Comparison of ENCODE assay signal across 9 cellular contexts in genomic region chr20:4898282-4898681, GRCh38.
A peak's percentile ranks its signal among the peaks of the same experiment; 100 is the strongest.
DNase-seq lines count a peak whose midpoint lies in the region; ATAC-seq and TF ChIP-seq lines count a peak whose summit lies in the region.
"Had no signal": no experiment of that assay in that cellular context is flagged by ENCODE, and none has a peak within 500 bp of the region (broad histone marks: within the 10 kb centered on the region; RNA-seq: fewer than 3 reads in every experiment).

No MANE protein-coding gene starts in this region.

- intact Hi-C loops in activated CD4-positive, alpha-beta memory T cell treated with anti-CD3 and anti-CD28 coated beads for 36 hours (cut with micrococcal nuclease): no loop called here

- peaks cover 24% of the 10 kb centered on the region for H3K36me3 Mint-ChIP-seq in stimulated activated effector memory CD8-positive, alpha-beta T cell treated with anti-CD3 and anti-CD28 coated beads, Interleukin-12 subunit alpha, Interleukin-12 subunit beta, amount 100 ng/mL, for 72 hours
- H3K36me3 Mint-ChIP-seq in activated CD4-positive, alpha-beta memory T cell treated with anti-CD3 and anti-CD28 coated beads for 36 hours: peaks cover 23% of the 10 kb centered on the region

- no peaks in the 10 kb centered on the region for H3K9me3 Mint-ChIP-seq in stimulated activated effector memory CD8-positive, alpha-beta T cell treated with anti-CD3 and anti-CD28 coated beads, Interleukin-12 subunit alpha, Interleukin-12 subunit beta, amount 100 ng/mL, for 72 hours
- H3K9me3 Mint-ChIP-seq in activated CD4-positive, alpha-beta memory T cell treated with anti-CD3 and anti-CD28 coated beads for 36 hours: no peaks in the 10 kb centered on the region

- TF ChIP-seq CTCF in HFF-Myc (IDR thresholded peaks at IDR 0.05; ENCODE audit: low read depth, low read length, missing control alignments): no peak

- no peak for ATAC-seq in stimulated activated effector memory CD8-positive, alpha-beta T cell treated with anti-CD3 and anti-CD28 coated beads, Interleukin-12 subunit alpha, Interleukin-12 subunit beta, amount 100 ng/mL, for 72 hours
- no peak for ATAC-seq in GM21423 (IDR thresholded peaks at IDR 0.05; ENCODE audit: unreplicated experiment)
- ATAC-seq in stimulated activated naive CD8-positive, alpha-beta T cell treated with anti-CD3 and anti-CD28 coated beads, Interleukin-15, Interleukin-2, amounts not matched to agents 100 U/mL and 50 U/mL, for 24 hours: no peak

- no peaks in the 10 kb centered on the region for H3K27me3 Mint-ChIP-seq in activated CD4-positive, alpha-beta memory T cell treated with anti-CD3 and anti-CD28 coated beads for 36 hours

- POLR2A ChIA-PET in activated CD4-positive, alpha-beta memory T cell treated with anti-CD3 and anti-CD28 coated beads for 36 hours (lab: Charles Lee): no interaction called here

- H3K27ac Mint-ChIP-seq in stimulated activated effector memory CD8-positive, alpha-beta T cell treated with anti-CD3 and anti-CD28 coated beads, Interleukin-12 subunit alpha, Interleukin-12 subunit beta, amount 100 ng/mL, for 72 hours: peak overlapping the region; percentile 80
- H3K27ac Mint-ChIP-seq in activated CD4-positive, alpha-beta memory T cell treated with anti-CD3 and anti-CD28 coated beads for 36 hours: no peak overlapping the region

- DNase-seq in HFF-Myc (ENCODE audit: extremely low read depth, low read depth) (peak; percentile 21), amniotic stem cell (lab: John Stamatoyannopoulos, UW) (peak; percentile 5), hepatic stellate cell (ENCODE audit: low spot score) (peak; percentile 76), NCI-H2227 treated with DMSO at 0.1 percent for 48 hours (lab: John Stamatoyannopoulos, UW) (no peak)
- no peak for DNase-seq in stimulated activated effector memory CD8-positive, alpha-beta T cell treated with anti-CD3 and anti-CD28 coated beads, Interleukin-12 subunit alpha, Interleukin-12 subunit beta, amount 100 ng/mL, for 72 hours (ENCODE audit: low spot score in 2 of 2)
- no peak for DNase-seq in activated CD4-positive, alpha-beta memory T cell treated with anti-CD3 and anti-CD28 coated beads for 36 hours
- no peak for DNase-seq in stimulated activated naive CD8-positive, alpha-beta T cell treated with anti-CD3 and anti-CD28 coated beads, Interleukin-15, Interleukin-2, amounts not matched to agents 100 U/mL and 50 U/mL, for 24 hours
- DNase-seq: activated gamma-delta T cell had no signal

- no peak overlapping the region for H3K4me3 Mint-ChIP-seq in stimulated activated effector memory CD8-positive, alpha-beta T cell treated with anti-CD3 and anti-CD28 coated beads, Interleukin-12 subunit alpha, Interleukin-12 subunit beta, amount 100 ng/mL, for 72 hours
- no peak overlapping the region for H3K4me3 Mint-ChIP-seq in activated CD4-positive, alpha-beta memory T cell treated with anti-CD3 and anti-CD28 coated beads for 36 hours

- H3K4me1 Mint-ChIP-seq in stimulated activated effector memory CD8-positive, alpha-beta T cell treated with anti-CD3 and anti-CD28 coated beads, Interleukin-12 subunit alpha, Interleukin-12 subunit beta, amount 100 ng/mL, for 72 hours: peaks cover 44% of the 10 kb centered on the region
- H3K4me1 Mint-ChIP-seq in activated CD4-positive, alpha-beta memory T cell treated with anti-CD3 and anti-CD28 coated beads for 36 hours (ENCODE audit: low read depth): no peaks in the 10 kb centered on the region

- CTCF ChIA-PET in activated CD4-positive, alpha-beta memory T cell treated with anti-CD3 and anti-CD28 coated beads for 36 hours (lab: Charles Lee): interaction anchor here (1.0 to 1.2 kb wide), 3 partner anchors 8 to 159 kb away, joined by 3 read pairs; no protein-coding TSS in a partner anchor

- H3K4me3 ChIP-seq in HFF-Myc (replicated peaks; ENCODE audit: low read depth, low read length): no peak overlapping the region

Comparison
In these comparisons a context has a peak if more than half of its experiments do, and no peak if none do; other contexts are left out.
1. DNase-seq: peak in HFF-Myc (single experiment), amniotic stem cell (single experiment) and hepatic stellate cell (single experiment); none in stimulated activated effector memory CD8-positive, alpha-beta T cell treated with anti-CD3 and anti-CD28 coated beads, Interleukin-12 subunit alpha, Interleukin-12 subunit beta, amount 100 ng/mL, for 72 hours (0 of 2), NCI-H2227 treated with DMSO at 0.1 percent for 48 hours (single experiment), activated CD4-positive, alpha-beta memory T cell treated with anti-CD3 and anti-CD28 coated beads for 36 hours (single experiment) and stimulated activated naive CD8-positive, alpha-beta T cell treated with anti-CD3 and anti-CD28 coated beads, Interleukin-15, Interleukin-2, amounts not matched to agents 100 U/mL and 50 U/mL, for 24 hours (single experiment).